ENCODE assay signal across 1 cellular context in the genomic region with DNA sequence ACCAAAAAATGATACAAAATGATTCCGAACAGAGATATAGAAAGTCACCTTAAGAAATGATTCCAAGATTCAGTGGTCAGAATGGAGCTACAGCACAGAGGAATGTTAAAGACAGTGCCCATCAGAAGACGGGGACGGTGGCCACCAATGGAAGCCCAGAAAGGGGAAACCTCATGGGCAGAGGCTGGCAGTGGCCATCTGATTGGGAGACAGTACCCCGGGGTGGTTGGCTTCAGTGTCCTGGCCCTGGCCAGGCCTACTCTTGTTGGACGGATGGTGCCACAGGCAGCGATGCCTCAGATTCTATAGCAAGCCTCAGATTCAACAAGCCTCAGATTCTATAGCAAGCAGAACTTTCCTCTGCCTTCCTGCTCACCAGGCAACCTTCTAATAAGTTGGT.
TF ChIP-seq lines count a peak whose summit lies in the region.

No MANE protein-coding gene starts in this region.

TF ChIP-seq in IMR-90, 13 proteins besides CTCF, POLR2A, EP300 and RAD21:
- TF ChIP-seq, protein P1, sequence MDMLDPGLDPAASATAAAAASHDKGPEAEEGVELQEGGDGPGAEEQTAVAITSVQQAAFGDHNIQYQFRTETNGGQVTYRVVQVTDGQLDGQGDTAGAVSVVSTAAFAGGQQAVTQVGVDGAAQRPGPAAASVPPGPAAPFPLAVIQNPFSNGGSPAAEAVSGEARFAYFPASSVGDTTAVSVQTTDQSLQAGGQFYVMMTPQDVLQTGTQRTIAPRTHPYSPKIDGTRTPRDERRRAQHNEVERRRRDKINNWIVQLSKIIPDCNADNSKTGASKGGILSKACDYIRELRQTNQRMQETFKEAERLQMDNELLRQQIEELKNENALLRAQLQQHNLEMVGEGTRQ (IDR thresholded peaks at IDR 0.05; ENCODE audit: low read depth, low read length), result no peak
- TF ChIP-seq MAFK (IDR thresholded peaks at IDR 0.05; ENCODE audit: low read depth, low read length) (no peak), FOS (IDR thresholded peaks at IDR 0.05; ENCODE audit: low read depth, low read length) (no peak), CHD1 (IDR thresholded peaks at IDR 0.05; ENCODE audit: low read depth, low read length) (no peak), CEBPB (IDR thresholded peaks at IDR 0.05; ENCODE audit: low read depth, low read length) (no peak)
- TF ChIP-seq, protein P2, sequence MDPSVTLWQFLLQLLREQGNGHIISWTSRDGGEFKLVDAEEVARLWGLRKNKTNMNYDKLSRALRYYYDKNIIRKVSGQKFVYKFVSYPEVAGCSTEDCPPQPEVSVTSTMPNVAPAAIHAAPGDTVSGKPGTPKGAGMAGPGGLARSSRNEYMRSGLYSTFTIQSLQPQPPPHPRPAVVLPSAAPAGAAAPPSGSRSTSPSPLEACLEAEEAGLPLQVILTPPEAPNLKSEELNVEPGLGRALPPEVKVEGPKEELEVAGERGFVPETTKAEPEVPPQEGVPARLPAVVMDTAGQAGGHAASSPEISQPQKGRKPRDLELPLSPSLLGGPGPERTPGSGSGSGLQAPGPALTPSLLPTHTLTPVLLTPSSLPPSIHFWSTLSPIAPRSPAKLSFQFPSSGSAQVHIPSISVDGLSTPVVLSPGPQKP (IDR thresholded peaks at IDR 0.05; ENCODE audit: borderline replicate concordance, low read depth, low read length), result no peak
